ENCODE assay signal across 8 cellular contexts in genomic region chr1:48776400-48777218, GRCh38. TPM values are rescaled to one million over a fixed set of nuclear protein-coding genes. Genes with fewer than 3 reads are reported as not detected.
DNase-seq lines count a peak whose midpoint lies in the region; ATAC-seq, FAIRE-seq and TF ChIP-seq lines count a peak whose summit lies in the region.

A gene with protein sequence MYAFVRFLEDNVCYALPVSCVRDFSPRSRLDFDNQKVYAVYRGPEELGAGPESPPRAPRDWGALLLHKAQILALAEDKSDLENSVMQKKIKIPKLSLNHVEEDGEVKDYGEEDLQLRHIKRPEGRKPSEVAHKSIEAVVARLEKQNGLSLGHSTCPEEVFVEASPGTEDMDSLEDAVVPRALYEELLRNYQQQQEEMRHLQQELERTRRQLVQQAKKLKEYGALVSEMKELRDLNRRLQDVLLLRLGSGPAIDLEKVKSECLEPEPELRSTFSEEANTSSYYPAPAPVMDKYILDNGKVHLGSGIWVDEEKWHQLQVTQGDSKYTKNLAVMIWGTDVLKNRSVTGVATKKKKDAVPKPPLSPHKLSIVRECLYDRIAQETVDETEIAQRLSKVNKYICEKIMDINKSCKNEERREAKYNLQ (minus strand): TSS chr1:48776891. CDS start chr1:48776831, 60 bp downstream.

- peaks cover 0 to 5% of the 10 kb centered on the region in 2 donors for H3K27me3 ChIP-seq in mucosa of rectum (ENCODE audit: control insufficient read depth in 2 of 2, insufficient read depth in 2 of 2, low read length in 2 of 2)

- POLR2A ChIA-PET in activated CD8-positive, alpha-beta T cell treated with anti-CD3 and anti-CD28 coated beads, Interleukin-2, amount 10 ng/mL, durations not matched to agents 7 days and 5 days (lab: Charles Lee), result no interaction called here

- H3K4me1 ChIP-seq in mucosa of rectum (ENCODE audit: control insufficient read depth in 2 of 2, insufficient read depth in 2 of 2, low read length in 2 of 2), result peaks cover 4 to 7% of the 10 kb centered on the region in 2 donors

- H3K4me3 ChIP-seq in mucosa of rectum (ENCODE audit: low read length in 2 of 2), result peak within 1 kb of the TSS; percentile 60 to 79

- CTCF ChIA-PET in activated CD8-positive, alpha-beta T cell treated with anti-CD3 and anti-CD28 coated beads, Interleukin-2, amount 10 ng/mL, durations not matched to agents 7 days and 5 days (lab: Charles Lee), result interaction anchor here (1.0 to 1.7 kb wide), 2 partner anchors 14 to 79 kb away, joined by 3 to 6 read pairs; no protein-coding TSS in a partner anchor

- peaks cover 8% of the 10 kb centered on the region for H3K27me3 Mint-ChIP-seq in activated CD8-positive, alpha-beta T cell treated with anti-CD3 and anti-CD28 coated beads, Interleukin-2, amount 10 ng/mL, durations not matched to agents 7 days and 5 days (ENCODE audit: low read depth)

- H3K27ac ChIP-seq in mucosa of rectum (ENCODE audit: low read depth in 2 of 2, low read length in 2 of 2), result peak within 1 kb of the TSS in 1 of 2 donors; percentile 16

- peak within 1 kb of the TSS; percentile 67 for H3K27ac Mint-ChIP-seq in activated CD8-positive, alpha-beta T cell treated with anti-CD3 and anti-CD28 coated beads, Interleukin-2, amount 10 ng/mL, durations not matched to agents 7 days and 5 days

- H3K36me3 ChIP-seq in mucosa of rectum (ENCODE audit: control insufficient read depth in 2 of 2, insufficient read depth in 2 of 2, low read length in 2 of 2), result no peaks in the 10 kb centered on the region

- FAIRE-seq in GM12891 (lab: Jason Lieb, UNC), result no peak

- peaks cover 8% of the 10 kb centered on the region for H3K36me3 Mint-ChIP-seq in activated CD8-positive, alpha-beta T cell treated with anti-CD3 and anti-CD28 coated beads, Interleukin-2, amount 10 ng/mL, durations not matched to agents 7 days and 5 days (ENCODE audit: low read depth)

- H3K9me3 ChIP-seq in mucosa of rectum (ENCODE audit: control insufficient read depth in 2 of 2, low read length in 2 of 2), result no peaks in the 10 kb centered on the region

- H3K4me1 Mint-ChIP-seq in activated CD8-positive, alpha-beta T cell treated with anti-CD3 and anti-CD28 coated beads, Interleukin-2, amount 10 ng/mL, durations not matched to agents 7 days and 5 days (ENCODE audit: low read depth), result peaks cover 15% of the 10 kb centered on the region

- peak; percentile 89 for ATAC-seq in activated CD8-positive, alpha-beta T cell treated with anti-CD3 and anti-CD28 coated beads, Interleukin-2, amount 10 ng/mL, durations not matched to agents 7 days and 5 days
- ATAC-seq in GM18870 (IDR thresholded peaks at IDR 0.05; ENCODE audit: unreplicated experiment), result no peak

- H3K4me3 Mint-ChIP-seq in activated CD8-positive, alpha-beta T cell treated with anti-CD3 and anti-CD28 coated beads, Interleukin-2, amount 10 ng/mL, durations not matched to agents 7 days and 5 days, result peak within 1 kb of the TSS; percentile 85

- no peaks in the 10 kb centered on the region for H3K9me3 Mint-ChIP-seq in activated CD8-positive, alpha-beta T cell treated with anti-CD3 and anti-CD28 coated beads, Interleukin-2, amount 10 ng/mL, durations not matched to agents 7 days and 5 days (ENCODE audit: insufficient read depth)

- peak within 1 kb of the TSS; percentile 2 to 41 for H3K9ac ChIP-seq in mucosa of rectum (ENCODE audit: low read depth in 1 of 2, low read length in 2 of 2)

- no peak for TF ChIP-seq POLR2A in GM12891 (IDR thresholded peaks at IDR 0.05; ENCODE audit: low read depth, low read length)

- DNase-seq in GM12891 (ENCODE audit: insufficient read length, low spot score), result peak; percentile 13
- DNase-seq in NCI-H2081 treated with DMSO at 0.1 percent for 48 hours (lab: John Stamatoyannopoulos, UW), result peak; percentile 41
- peak; percentile 68 for DNase-seq in activated CD8-positive, alpha-beta T cell treated with anti-CD3 and anti-CD28 coated beads, Interleukin-2, amount 10 ng/mL, durations not matched to agents 7 days and 5 days
- peak; percentile 59 for DNase-seq in epidermal melanocyte (ENCODE audit: insufficient read length, low spot score)
- DNase-seq in stimulated activated CD8-positive, alpha-beta memory T cell treated with anti-CD3 and anti-CD28 coated beads, Interleukin-4, amount 100 ng/mL, for 1 hour (ENCODE audit: low read depth in 2 of 2, low spot score in 1 of 2), result peak; percentile 13 to 24
- no peak for DNase-seq in GF-D8 (lab: John Stamatoyannopoulos, UW)

TF ChIP-seq in GM12891, 5 proteins besides CTCF, POLR2A, EP300 and RAD21:
- TF ChIP-seq TAF1 (IDR thresholded peaks at IDR 0.05; ENCODE audit: low read depth, low read length), result no peak
- TF ChIP-seq POU2F2 (IDR thresholded peaks at IDR 0.05; ENCODE audit: low read depth, low read length), result no peak
- no peak for TF ChIP-seq PAX5 (IDR thresholded peaks at IDR 0.05; ENCODE audit: insufficient read depth, low read length, severe bottlenecking)
- TF ChIP-seq POLR2AphosphoS5 (IDR thresholded peaks at IDR 0.05; ENCODE audit: low read depth, low read length), result no peak
- no peak for TF ChIP-seq SPI1 (IDR thresholded peaks at IDR 0.05; ENCODE audit: low read depth, low read length)

RNA-seq across cellular contexts. Expression of the gene that starts here (rescaled TPM):
- polyA plus RNA-seq in GM12891 (2012; ENCODE audit: low read depth, missing spikeins), result 0.56 TPM
- 1 to 10 TPM; 6.3 to 6.7 TPM for total RNA-seq in activated CD8-positive, alpha-beta T cell treated with anti-CD3 and anti-CD28 coated beads, Interleukin-2, amount 10 ng/mL, durations not matched to agents 7 days and 5 days
